ENCODE assay signal across 9 cellular contexts in genomic region chr7:137953043-137953691, GRCh38. TPM values are rescaled to one million over a fixed set of nuclear protein-coding genes. Genes with fewer than 3 reads are reported as not detected.
DNase-seq lines count a peak whose midpoint lies in the region; TF ChIP-seq lines count a peak whose summit lies in the region.
"Had no signal": no experiment of that assay in that cellular context is flagged by ENCODE, and none has a peak within 500 bp of the region (broad histone marks: within the 10 kb centered on the region; RNA-seq: fewer than 3 reads in every experiment).

No MANE protein-coding gene starts in this region.

- H3K4me3 ChIP-seq in transverse colon, result no peak overlapping the region

- H3K27me3 ChIP-seq in layer of hippocampus (ENCODE audit: control insufficient read depth, insufficient read depth, low read length), result no peaks in the 10 kb centered on the region
- H3K27me3 ChIP-seq in transverse colon, result no peaks in the 10 kb centered on the region

- intact Hi-C loops in transverse colon (cut with DNase I; ENCODE audit: low total_unique reads), result no loop called here
- intact Hi-C loops in activated naive CD4-positive, alpha-beta T cell treated with anti-CD3 and anti-CD28 coated beads for 36 hours (cut with micrococcal nuclease), result no loop called here

- 64 to 100% methylated on average over 1 to 8 of the region's 8 CpGs for WGBS in transverse colon (ENCODE audit: low coverage in 1 of 2), 2 donors

- no peaks in the 10 kb centered on the region for H3K27me3 Mint-ChIP-seq in activated naive CD4-positive, alpha-beta T cell treated with anti-CD3 and anti-CD28 coated beads for 36 hours (ENCODE audit: low read depth)
- H3K27me3 Mint-ChIP-seq: dendritic cell treated with granulocyte-macrophage colony-stimulating factor and Interleukin-4, amounts not matched to agents 40 ng/mL and 50 ng/mL, for 4 days had no signal

- CTCF ChIA-PET in activated naive CD4-positive, alpha-beta T cell treated with anti-CD3 and anti-CD28 coated beads for 36 hours (lab: Charles Lee), result interaction anchor here (0.6 kb wide), 1 partner anchor 361 kb away, joined by 3 read pairs; no protein-coding TSS in a partner anchor

- H3K36me3 Mint-ChIP-seq in activated naive CD4-positive, alpha-beta T cell treated with anti-CD3 and anti-CD28 coated beads for 36 hours (ENCODE audit: low read depth), result peaks cover 2% of the 10 kb centered on the region

- peaks cover 8% of the 10 kb centered on the region for H3K4me1 Mint-ChIP-seq in activated naive CD4-positive, alpha-beta T cell treated with anti-CD3 and anti-CD28 coated beads for 36 hours (ENCODE audit: low read depth)

- TF ChIP-seq POLR2A in transverse colon (IDR thresholded peaks at IDR 0.05), result no peak

- no peak overlapping the region for H3K4me3 Mint-ChIP-seq in activated naive CD4-positive, alpha-beta T cell treated with anti-CD3 and anti-CD28 coated beads for 36 hours
- H3K4me3 Mint-ChIP-seq: dendritic cell treated with granulocyte-macrophage colony-stimulating factor and Interleukin-4, amounts not matched to agents 40 ng/mL and 50 ng/mL, for 4 days had no signal

- no peaks in the 10 kb centered on the region for H3K9me3 ChIP-seq in transverse colon

- peaks cover 38 to 68% (median 49%) of the 10 kb centered on the region in 4 donors for H3K4me1 ChIP-seq in transverse colon

- H3K36me3 ChIP-seq in transverse colon, result no peaks in the 10 kb centered on the region

- H3K9me3 Mint-ChIP-seq in activated naive CD4-positive, alpha-beta T cell treated with anti-CD3 and anti-CD28 coated beads for 36 hours, result no peaks in the 10 kb centered on the region
- H3K9me3 Mint-ChIP-seq: dendritic cell treated with granulocyte-macrophage colony-stimulating factor and Interleukin-4, amounts not matched to agents 40 ng/mL and 50 ng/mL, for 4 days had no signal

- H3K27ac ChIP-seq in layer of hippocampus (ENCODE audit: low read depth, low read length) (peak overlapping the region; percentile 49), transverse colon (peak overlapping the region; percentile 80 to 89 (median 82))

- TF ChIP-seq CTCF in transverse colon (IDR thresholded peaks at IDR 0.05), result no peak

- no peak overlapping the region for H3K27ac Mint-ChIP-seq in activated naive CD4-positive, alpha-beta T cell treated with anti-CD3 and anti-CD28 coated beads for 36 hours

- TF ChIP-seq EP300 in transverse colon (IDR thresholded peaks at IDR 0.05; ENCODE audit: low read depth), result peak; percentile 44

- in situ Hi-C loops in transverse colon (cut with MboI; ENCODE audit: low pct_ligation_motif_present in 1 of 4, low pct_unique_long_range_greater_than_20kb in 1 of 4, low sequenced_read_pairs in 3 of 4), result no loop called here

- DNase-seq in HT1080 (ENCODE audit: low read depth) (peak; percentile 50), astrocyte of the hippocampus (ENCODE audit: low read depth, low spot score) (peak; percentile 88), transverse colon (no peak)
- no peak for DNase-seq in activated naive CD4-positive, alpha-beta T cell (lab: John Stamatoyannopoulos, UW)
- DNase-seq in activated naive CD4-positive, alpha-beta T cell treated with anti-CD3 and anti-CD28 coated beads for 36 hours, result no peak
- no peak for DNase-seq in stimulated activated CD4-positive, alpha-beta T cell treated with anti-CD3 and anti-CD28 coated beads, Interleukin-12 subunit alpha, Interleukin-12 subunit beta, amount 100 ng/mL, for 4 hours
- DNase-seq: stimulated activated naive CD8-positive, alpha-beta T cell treated with anti-CD3 and anti-CD28 coated beads, Interleukin-15, Interleukin-2, amounts not matched to agents 100 U/mL and 50 U/mL, for 24 hours had no signal

RNA-seq across cellular contexts. Expression of gene CREB3L2, which starts 48.7 kb away (rescaled TPM):
- 12.2 and 18.8 TPM in 2 replicates for total RNA-seq in HT1080 (2014; rRNA removed; shearing (Covaris generic))
- polyA plus RNA-seq in HT1080 (2015; cell fraction: cytosol; rRNA removed), result 45.2 and 63.3 TPM in 2 replicates
- 81.6 and 92.2 TPM in 2 replicates for polyA plus RNA-seq in HT1080 (2015; cell fraction: nucleus; rRNA removed)
- 10 to 100 TPM; 16.4 to 37.0 (median 19.9) TPM for total RNA-seq in transverse colon
- total RNA-seq in activated naive CD4-positive, alpha-beta T cell treated with anti-CD3 and anti-CD28 coated beads for 36 hours, result 10 to 100 TPM; 14.1 to 15.7 TPM

Comparison
In these comparisons a context has a peak if more than half of its experiments do, and no peak if none do; other contexts are left out.
1. DNase-seq: peak in HT1080 (single experiment) and astrocyte of the hippocampus (single experiment); none in transverse colon (single experiment), activated naive CD4-positive, alpha-beta T cell (0 of 4), activated naive CD4-positive, alpha-beta T cell treated with anti-CD3 and anti-CD28 coated beads for 36 hours (single experiment) and stimulated activated CD4-positive, alpha-beta T cell treated with anti-CD3 and anti-CD28 coated beads, Interleukin-12 subunit alpha, Interleukin-12 subunit beta, amount 100 ng/mL, for 4 hours (single experiment).